ENCODE assay signal across 8 cellular contexts in genomic region chr16:96935-97381, GRCh38. TPM values are rescaled to one million over a fixed set of nuclear protein-coding genes. Genes with fewer than 3 reads are reported as not detected.
DNase-seq lines count a peak whose midpoint lies in the region; ATAC-seq and TF ChIP-seq lines count a peak whose summit lies in the region.

No MANE protein-coding gene starts in this region.

- WGBS in heart left ventricle, 4 donors = 7 to 11% (median 9%) methylated on average over 11 of the region's 11 CpGs

- DNase-seq in EH (ENCODE audit: low read depth) (peak; percentile 90), HAP-1 (ENCODE audit: low spot score in 2 of 2) (peak; percentile 86 to 95), NCI-H1105 treated with DMSO at 0.1 percent for 48 hours (lab: John Stamatoyannopoulos, UW) (peak; percentile 43), T follicular helper cell (ENCODE audit: low read depth) (peak; percentile 83), heart left ventricle (peak; percentile 86 to 94 (median 90)), renal cortical epithelial cell (ENCODE audit: low read depth) (peak; percentile 75)
- DNase-seq in activated naive CD8-positive, alpha-beta T cell treated with anti-CD3 and anti-CD28 coated beads, Interleukin-2, amount 50 U/mL, for 16 hours (ENCODE audit: low read depth, low spot score) = peak; percentile 83

- no peaks in the 10 kb centered on the region for H3K9me3 ChIP-seq in HAP-1
- no peaks in the 10 kb centered on the region for H3K9me3 ChIP-seq in heart left ventricle

- TF ChIP-seq CTCF in heart left ventricle (IDR thresholded peaks at IDR 0.05) = peak in 11 of 12 donors; percentile 96 to 100 (median 99)

- intact Hi-C loops in heart left ventricle (cut with DNase I) = loop anchor here (1.0 to 2.0 kb wide), 4 partner anchors 30 to 32 kb away; no protein-coding TSS in a partner anchor

- H3K4me3 ChIP-seq in HAP-1 (no peak overlapping the region), heart left ventricle (no peak overlapping the region)

- in situ Hi-C loops in HAP-1 (cut with MboI; ENCODE audit: low sequenced_read_pairs) = no loop called here

- ATAC-seq in heart left ventricle (peak; percentile 74 to 91 (median 81)), GM19455 (IDR thresholded peaks at IDR 0.05; ENCODE audit: unreplicated experiment) (no peak)

- TF ChIP-seq POLR2A in heart left ventricle (IDR thresholded peaks at IDR 0.05) = no peak

- no peak overlapping the region for H3K27ac ChIP-seq in heart left ventricle

- H3K4me1 ChIP-seq in HAP-1 (no peaks in the 10 kb centered on the region), heart left ventricle (peaks cover 7 to 31% (median 20%) of the 10 kb centered on the region in 12 donors)

- peaks cover 27% of the 10 kb centered on the region for H3K36me3 ChIP-seq in HAP-1 (replicated peaks)
- peaks cover 0 to 42% (median 18%) of the 10 kb centered on the region in 9 donors for H3K36me3 ChIP-seq in heart left ventricle

- no peaks in the 10 kb centered on the region for H3K27me3 ChIP-seq in HAP-1 (ENCODE audit: low read depth)
- no peaks in the 10 kb centered on the region for H3K27me3 ChIP-seq in heart left ventricle

RNA-seq across cellular contexts. Expression of gene MPG, which starts 18.9 kb away (rescaled TPM):
- total RNA-seq in heart left ventricle (10 to 100 TPM; 30.5 to 89.7 (median 38.6) TPM), renal cortical epithelial cell (49.3 and 233 TPM in 2 replicates)
- 10 to 100 TPM; 63.5 to 77.3 TPM for polyA plus RNA-seq in heart left ventricle

RNA-seq across cellular contexts. Expression of gene RHBDF1, which starts 24.5 kb away (rescaled TPM):
- total RNA-seq in heart left ventricle = 10 to 100 TPM; 17.4 to 30.6 (median 22.7) TPM
- 10 to 100 TPM; 23.9 to 45.8 TPM for polyA plus RNA-seq in heart left ventricle
- total RNA-seq in renal cortical epithelial cell = 20.7 and 37.3 TPM in 2 replicates

RNA-seq across cellular contexts. Expression of gene NPRL3, which starts 41.5 kb away (rescaled TPM):
- total RNA-seq in heart left ventricle (10 to 100 TPM; 12.9 to 29.4 (median 23.9) TPM), renal cortical epithelial cell (3.6 and 26.0 TPM in 2 replicates)
- 10 to 100 TPM; 15.5 to 25.6 TPM for polyA plus RNA-seq in heart left ventricle

RNA-seq across cellular contexts. Expression of gene SNRNP25, which starts 43.3 kb away (rescaled TPM):
- 100 to 1,000 TPM in 1 of 9 donors, 10 to 100 TPM in 8; 41.6 to 105 (median 56.5) TPM for total RNA-seq in heart left ventricle
- 100 to 1,000 TPM in 1 of 2 donors, 10 to 100 TPM in 1; 65.2 to 127 TPM for polyA plus RNA-seq in heart left ventricle
- total RNA-seq in renal cortical epithelial cell = 19.1 and 21.7 TPM in 2 replicates

RNA-seq across cellular contexts. Expression of gene POLR3K, which starts 43.5 kb away (rescaled TPM):
- total RNA-seq in heart left ventricle = 10 to 100 TPM in 7 of 9 donors, 1 to 10 TPM in 2; 4.1 to 14.4 (median 11.5) TPM
- 10 to 100 TPM; 10.9 to 20.3 TPM for polyA plus RNA-seq in heart left ventricle
- 4.1 and 4.5 TPM in 2 replicates for total RNA-seq in renal cortical epithelial cell
